Comparison of ENCODE assay signal across 9 cellular contexts in the genomic region with DNA sequence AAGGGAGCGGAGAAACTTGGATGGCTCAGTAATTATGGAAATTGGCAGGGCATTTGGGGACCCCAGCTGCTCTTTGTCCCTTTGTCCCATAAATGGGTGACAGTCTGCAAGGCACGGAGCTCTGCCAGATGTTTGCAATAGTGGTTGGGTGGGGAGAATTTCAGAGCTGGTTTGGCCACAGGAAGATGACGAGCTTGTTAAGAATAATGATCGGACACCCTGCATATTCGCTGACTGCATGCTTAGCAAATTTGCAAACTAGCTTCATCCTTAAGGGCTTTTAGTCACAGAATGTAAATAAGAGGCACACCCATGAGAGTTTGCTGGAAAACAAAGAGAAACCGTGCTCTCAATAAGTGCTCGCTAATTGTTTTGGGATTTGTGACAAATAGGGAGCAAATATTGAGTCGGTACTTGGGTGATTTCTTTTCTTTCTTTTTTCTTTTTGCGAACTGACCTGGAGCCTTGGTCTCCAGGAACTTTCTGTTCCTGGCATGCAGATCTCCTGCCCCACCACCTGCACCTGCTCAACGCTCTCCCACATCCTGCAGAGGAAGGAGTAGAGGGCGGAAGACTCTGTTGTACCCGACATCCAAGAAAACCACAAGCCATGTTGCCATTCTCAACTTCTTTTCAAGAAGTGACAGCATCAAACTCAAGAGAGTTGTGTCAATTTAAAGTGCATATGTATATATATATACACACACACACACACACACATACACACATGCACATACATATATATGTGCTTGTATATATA.
DNase-seq lines count a peak whose midpoint lies in the region; ATAC-seq and TF ChIP-seq lines count a peak whose summit lies in the region.
"Had no signal": no experiment of that assay in that cellular context is flagged by ENCODE, and none has a peak within 500 bp of the region (broad histone marks: within the 10 kb centered on the region; RNA-seq: fewer than 3 reads in every experiment).

No MANE protein-coding gene starts in this region.

- H3K27ac Mint-ChIP-seq in activated CD8-positive, alpha-beta T cell treated with anti-CD3 and anti-CD28 coated beads for 36 hours: no peak overlapping the region
- H3K27ac Mint-ChIP-seq in natural killer cell (peak overlapping the region in 1 of 2 donors; percentile 82), Calu3 (ENCODE audit: unreplicated experiment) (no peak overlapping the region)

- peak overlapping the region; percentile 63 for H3K4me3 Mint-ChIP-seq in activated CD8-positive, alpha-beta T cell treated with anti-CD3 and anti-CD28 coated beads for 36 hours
- H3K4me3 Mint-ChIP-seq in natural killer cell: peak overlapping the region; percentile 88
- H3K4me3 Mint-ChIP-seq in Calu3 (ENCODE audit: low read depth, unreplicated experiment): no peak overlapping the region

- H3K27me3 Mint-ChIP-seq in activated CD8-positive, alpha-beta T cell treated with anti-CD3 and anti-CD28 coated beads for 36 hours: no peaks in the 10 kb centered on the region
- H3K27me3 Mint-ChIP-seq in natural killer cell (ENCODE audit: low read depth in 2 of 2) (no peaks in the 10 kb centered on the region), Calu3 (ENCODE audit: unreplicated experiment) (peaks cover 78% of the 10 kb centered on the region)

- CTCF ChIA-PET in activated CD8-positive, alpha-beta T cell treated with anti-CD3 and anti-CD28 coated beads for 36 hours (lab: Charles Lee): interaction anchor here (0.8 to 0.9 kb wide), 2 partner anchors 50 to 324 kb away, joined by 3 read pairs; no protein-coding TSS in a partner anchor
- CTCF ChIA-PET in Calu3 (lab: Charles Lee): interaction anchor here (0.6 kb wide), 1 partner anchor 164 kb away, joined by 4 read pairs; no protein-coding TSS in a partner anchor

- intact Hi-C loops in activated CD8-positive, alpha-beta T cell treated with anti-CD3 and anti-CD28 coated beads for 36 hours (cut with micrococcal nuclease): no loop called here
- intact Hi-C loops in natural killer cell (cut with micrococcal nuclease) (no loop called here), Calu3 (cut with micrococcal nuclease; ENCODE audit: unreplicated experiment) (no loop called here)

- no TSS peak for BruUV-seq in Calu3 (replicated peaks; lab: Mats Ljungman, UMichigan)

- DNase-seq in NCI-H2107 treated with DMSO at 0.1 percent for 48 hours (lab: John Stamatoyannopoulos, UW; ENCODE audit: unreplicated experiment) (peak; percentile 22), NCI-H2107 (lab: John Stamatoyannopoulos, UW) (no peak), natural killer cell (no peak), KG1 (lab: John Stamatoyannopoulos, UW) (no peak), Calu3 (no peak), anterior cingulate cortex (lab: John Stamatoyannopoulos, UW) (no peak)
- DNase-seq in activated CD8-positive, alpha-beta T cell treated with anti-CD3 and anti-CD28 coated beads for 36 hours: peak; percentile 23
- DNase-seq: erythroblast had no signal

- peaks cover 7% of the 10 kb centered on the region for H3K9me3 Mint-ChIP-seq in activated CD8-positive, alpha-beta T cell treated with anti-CD3 and anti-CD28 coated beads for 36 hours
- H3K9me3 Mint-ChIP-seq in natural killer cell (peaks cover 0 to 2% of the 10 kb centered on the region in 2 donors), Calu3 (ENCODE audit: low read depth, unreplicated experiment) (no peaks in the 10 kb centered on the region)

- POLR2A ChIA-PET in activated CD8-positive, alpha-beta T cell treated with anti-CD3 and anti-CD28 coated beads for 36 hours (lab: Charles Lee): no interaction called here

- peak; percentile 42 for ATAC-seq in GM21423 (IDR thresholded peaks at IDR 0.05; ENCODE audit: unreplicated experiment)
- peak; percentile 60 for ATAC-seq in activated CD8-positive, alpha-beta T cell treated with anti-CD3 and anti-CD28 coated beads for 36 hours
- ATAC-seq in natural killer cell: peak in 2 of 3 donors; percentile 38 to 50

- TF ChIP-seq CTCF in activated CD8-positive, alpha-beta T cell treated with anti-CD3 and anti-CD28 coated beads for 36 hours (IDR thresholded peaks at IDR 0.05): no peak
- TF ChIP-seq CTCF in natural killer cell (IDR thresholded peaks at IDR 0.05) (no peak), Calu3 (IDR thresholded peaks at IDR 0.05; ENCODE audit: unreplicated experiment) (no peak)

- peaks cover 9% of the 10 kb centered on the region for H3K36me3 Mint-ChIP-seq in activated CD8-positive, alpha-beta T cell treated with anti-CD3 and anti-CD28 coated beads for 36 hours (ENCODE audit: low read depth)
- H3K36me3 Mint-ChIP-seq in natural killer cell (peaks cover 6% of the 10 kb centered on the region), Calu3 (ENCODE audit: insufficient read depth, unreplicated experiment) (no peaks in the 10 kb centered on the region)

- H3K4me1 Mint-ChIP-seq in activated CD8-positive, alpha-beta T cell treated with anti-CD3 and anti-CD28 coated beads for 36 hours (ENCODE audit: low read depth): peaks cover 59% of the 10 kb centered on the region
- peaks cover 39 to 46% of the 10 kb centered on the region in 2 donors for H3K4me1 Mint-ChIP-seq in natural killer cell
- no peaks in the 10 kb centered on the region for H3K4me1 Mint-ChIP-seq in Calu3 (ENCODE audit: low read depth, unreplicated experiment)

Comparison
In these comparisons a context has a peak if more than half of its experiments do, and no peak if none do; other contexts are left out.
1. DNase-seq: peak in NCI-H2107 treated with DMSO at 0.1 percent for 48 hours (single experiment) and activated CD8-positive, alpha-beta T cell treated with anti-CD3 and anti-CD28 coated beads for 36 hours (single experiment); none in NCI-H2107 (single experiment), natural killer cell (single experiment), KG1 (single experiment), Calu3 (single experiment) and anterior cingulate cortex (0 of 58).
2. Peak in every context shown above with its lines, with median percentiles within 50 percentile points of each other: ATAC-seq.